ENCODE assay signal across 1 cellular context in the genomic region with DNA sequence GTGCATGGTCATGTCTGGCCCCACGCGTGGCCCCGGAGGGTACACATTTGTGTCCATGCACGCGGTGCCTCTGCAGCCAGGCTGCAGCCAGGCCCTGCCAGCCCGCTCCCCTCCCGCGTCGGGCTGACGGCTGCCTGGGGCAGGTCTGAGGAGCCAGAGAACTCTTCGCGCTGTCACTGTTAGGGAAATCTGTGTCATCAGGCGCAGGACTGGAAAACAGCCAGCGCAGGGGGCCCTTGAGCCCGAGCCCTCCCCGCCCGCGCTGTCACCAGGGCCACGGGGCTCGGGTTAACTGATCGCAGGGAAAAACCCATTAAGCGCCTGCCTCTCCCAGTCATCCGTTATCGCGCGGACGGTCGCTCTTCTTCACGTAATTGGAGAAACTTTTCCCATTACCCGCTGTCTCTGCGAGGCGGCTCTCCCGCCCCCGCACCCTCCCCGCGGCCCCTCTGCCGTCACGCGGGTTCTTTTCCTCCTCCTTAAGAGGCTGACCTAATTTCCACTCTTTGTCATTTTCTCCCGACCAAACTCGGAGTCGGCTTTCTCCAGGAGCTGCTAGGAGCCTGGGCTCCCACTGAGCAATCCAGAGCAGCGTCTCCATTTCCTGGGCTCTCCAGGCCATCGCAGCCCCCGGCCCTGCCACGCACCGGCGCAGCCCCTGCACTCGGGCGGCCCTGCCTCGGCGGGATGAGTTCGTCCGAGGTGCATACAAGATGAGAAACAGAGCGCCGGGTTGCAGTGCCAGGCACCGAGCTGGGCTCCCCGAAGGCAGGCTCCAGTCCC.
A peak's percentile ranks its signal among the peaks of the same experiment; 100 is the strongest.
TF ChIP-seq lines count a peak whose summit lies in the region.

No MANE protein-coding gene starts in this region.

TF ChIP-seq in K562, 482 proteins besides CTCF, POLR2A, EP300 and RAD21 (continued from another document):
- no peak for TF ChIP-seq RAD51 (IDR thresholded peaks at IDR 0.05; ENCODE audit: borderline replicate concordance, low read depth)
- TF ChIP-seq VEZF1 (CRISPR knock-in tag; IDR thresholded peaks at IDR 0.05), result peak; percentile 42; the same call in 1 of the 2 replicates
- no peak for TF ChIP-seq HMBOX1 (IDR thresholded peaks at IDR 0.05)
- TF ChIP-seq ZNF518B (CRISPR knock-in tag; IDR thresholded peaks at IDR 0.05), result no peak
- TF ChIP-seq FOXP1 (CRISPR knock-in tag; IDR thresholded peaks at IDR 0.05), result no peak
